In genomic region chr6:157211603-157212455, GRCh38 we compare ENCODE assay signal across 17 cellular contexts.
DNase-seq lines count a peak whose midpoint lies in the region; ATAC-seq, FAIRE-seq and TF ChIP-seq lines count a peak whose summit lies in the region.
"Had no signal": no experiment of that assay in that cellular context is flagged by ENCODE, and none has a peak within 500 bp of the region (broad histone marks: within the 10 kb centered on the region; RNA-seq: fewer than 3 reads in every experiment).

No MANE protein-coding gene starts in this region.

- POLR2A ChIA-PET in Panc1 (lab: Charles Lee) (no interaction called here), endothelial cell of umbilical vein (lab: Charles Lee) (no interaction called here)

- H3K9ac ChIP-seq in endothelial cell of umbilical vein (replicated peaks; ENCODE audit: extremely low read depth, insufficient read depth, low read length), result no peak overlapping the region

- 82% methylated on average over 11 of the region's 11 CpGs for WGBS in right cardiac atrium
- WGBS in psoas muscle, 3 donors, result 74 to 77% (median 77%) methylated on average over 11 of the region's 11 CpGs

- H3K9me1 ChIP-seq in endothelial cell of umbilical vein (replicated peaks; ENCODE audit: control insufficient read depth, extremely low read depth, insufficient read depth, low read length), result no peaks in the 10 kb centered on the region

- no TSS peak for BruUV-seq in Panc1 (replicated peaks; lab: Mats Ljungman, UMichigan)
- BruUV-seq in endothelial cell of umbilical vein (replicated peaks; lab: Mats Ljungman, UMichigan), result no TSS peak

- H3K4me2 ChIP-seq in endothelial cell of umbilical vein (ENCODE audit: insufficient read depth, low read length), result no peak overlapping the region

- no peak for TF ChIP-seq POLR2A in endothelial cell of umbilical vein (IDR thresholded peaks at IDR 0.05; ENCODE audit: low read depth, low read length)

- dilution Hi-C loops in endothelial cell of umbilical vein (cut with MboI; ENCODE audit: extremely low pct_ligation_motif_present, low sequenced_read_pairs), result no loop called here

- no peak overlapping the region for H3K27ac ChIP-seq in right cardiac atrium (ENCODE audit: low read length)
- H3K27ac ChIP-seq in left ventricle myocardium inferior (replicated peaks), result no peak overlapping the region
- no peak overlapping the region for H3K27ac ChIP-seq in Panc1 (ENCODE audit: low read length)
- H3K27ac ChIP-seq in endothelial cell of umbilical vein (ENCODE audit: insufficient read depth, low read depth, low read length), result no peak overlapping the region
- no peak overlapping the region for H3K27ac ChIP-seq in psoas muscle
- H3K27ac ChIP-seq: SJCRH30 had no signal

- H3K4me1 ChIP-seq in right cardiac atrium (ENCODE audit: control insufficient read depth, insufficient read depth, low read length), result no peaks in the 10 kb centered on the region
- no peaks in the 10 kb centered on the region for H3K4me1 ChIP-seq in left ventricle myocardium inferior
- H3K4me1 ChIP-seq in Panc1 (ENCODE audit: control insufficient read depth, insufficient read depth, low read length), result no peaks in the 10 kb centered on the region
- H3K4me1 ChIP-seq in endothelial cell of umbilical vein (ENCODE audit: control insufficient read depth, extremely low read depth, insufficient read depth, low read length), result no peaks in the 10 kb centered on the region
- no peaks in the 10 kb centered on the region for H3K4me1 ChIP-seq in psoas muscle

- FAIRE-seq in endothelial cell of umbilical vein (lab: Jason Lieb, UNC), result peak; percentile 15
- FAIRE-seq: D721Med, HTR-8/SVneo had no signal

- in situ Hi-C loops in Panc1 (cut with HindIII; ENCODE audit: low pct_unique_long_range_greater_than_20kb, low sequenced_read_pairs), result no loop called here

- no peak overlapping the region for H2AFZ ChIP-seq in endothelial cell of umbilical vein (ENCODE audit: low read depth, low read length)

- peak in 2 of 3 donors; percentile 16 to 31 for DNase-seq in right cardiac atrium
- DNase-seq in left ventricle myocardium inferior, result no peak
- no peak for DNase-seq in Panc1 (ENCODE audit: low read depth, low spot score)
- no peak for DNase-seq in endothelial cell of umbilical vein (ENCODE audit: low read depth, low spot score)
- DNase-seq in psoas muscle, result no peak
- no peak for DNase-seq in COLO668 (lab: John Stamatoyannopoulos, UW; ENCODE audit: unreplicated experiment)
- no peak for DNase-seq in effector CD8-positive, alpha-beta T cell (lab: John Stamatoyannopoulos, UW)
- DNase-seq: AML-193; CD4-positive, CD25-positive, alpha-beta regulatory T cell; KBM-7; NCI-H1092; NCI-H1694 treated with DMSO at 0.1 percent for 48 hours; SJCRH30 had no signal

- peaks cover 11% of the 10 kb centered on the region for H3K36me3 ChIP-seq in left ventricle myocardium inferior
- H3K36me3 ChIP-seq in Panc1 (ENCODE audit: control insufficient read depth, insufficient read depth, low read length), result 0 out of 2 replicates have a peak, but pooled peaks cover 2% of the 10 kb centered on the region
- peaks cover 0 to 9% of the 10 kb centered on the region in 2 experiments for H3K36me3 ChIP-seq in endothelial cell of umbilical vein (ENCODE audit: control insufficient read depth in 2 of 2, extremely low read depth in 1 of 2, insufficient read depth in 2 of 2, low read length in 2 of 2)
- H3K36me3 ChIP-seq in psoas muscle (ENCODE audit: insufficient read depth in 1 of 2, low read depth in 1 of 2), result peaks cover 0 to 37% of the 10 kb centered on the region in 2 donors
- H3K36me3 ChIP-seq: HAP-1 had no signal

- H3K27me3 ChIP-seq in right cardiac atrium (ENCODE audit: control insufficient read depth, insufficient read depth) (no peaks in the 10 kb centered on the region), left ventricle myocardium inferior (ENCODE audit: low read depth) (no peaks in the 10 kb centered on the region), Panc1 (ENCODE audit: control insufficient read depth, insufficient read depth, low read length) (no peaks in the 10 kb centered on the region), endothelial cell of umbilical vein (ENCODE audit: control insufficient read depth in 2 of 2, insufficient read depth in 2 of 2, low read length in 2 of 2) (no peaks in the 10 kb centered on the region), psoas muscle (ENCODE audit: insufficient read depth in 3 of 3, low read length in 2 of 3) (no peaks in the 10 kb centered on the region)
- H3K27me3 ChIP-seq: SJCRH30 had no signal

- intact Hi-C loops in right cardiac atrium (cut with DNase I) (no loop called here), left ventricle myocardium inferior (cut with micrococcal nuclease) (no loop called here), Panc1 (cut with micrococcal nuclease; ENCODE audit: unreplicated experiment) (no loop called here), endothelial cell of umbilical vein (cut with micrococcal nuclease) (no loop called here), psoas muscle (cut with DNase I) (no loop called here)

- H3K79me2 ChIP-seq in endothelial cell of umbilical vein (ENCODE audit: control insufficient read depth, insufficient read depth, low read length), result no peaks in the 10 kb centered on the region

- no peaks in the 10 kb centered on the region for H3K9me3 ChIP-seq in right cardiac atrium (ENCODE audit: control insufficient read depth, low read length)
- no peaks in the 10 kb centered on the region for H3K9me3 ChIP-seq in left ventricle myocardium inferior (replicated peaks)
- H3K9me3 ChIP-seq in Panc1 (ENCODE audit: control insufficient read depth, insufficient read depth, low read depth, low read length), result no peaks in the 10 kb centered on the region
- no peaks in the 10 kb centered on the region for H3K9me3 ChIP-seq in endothelial cell of umbilical vein (replicated peaks; ENCODE audit: control insufficient read depth, insufficient read depth, low read length)
- no peaks in the 10 kb centered on the region for H3K9me3 ChIP-seq in psoas muscle
- H3K9me3 ChIP-seq: HAP-1 had no signal

- no peaks in the 10 kb centered on the region for H4K20me1 ChIP-seq in endothelial cell of umbilical vein (replicated peaks; ENCODE audit: control insufficient read depth, extremely low read depth, insufficient read depth, low read length)

- no peak overlapping the region for H3K4me3 ChIP-seq in right cardiac atrium (ENCODE audit: low read length)
- no peak overlapping the region for H3K4me3 ChIP-seq in left ventricle myocardium inferior
- no peak overlapping the region for H3K4me3 ChIP-seq in Panc1 (ENCODE audit: low read depth in 2 of 2, low read length in 2 of 2)
- H3K4me3 ChIP-seq in endothelial cell of umbilical vein (replicated peaks in 1 of 3; ENCODE audit: insufficient read depth in 1 of 3, low read depth in 1 of 3, low read length in 3 of 3), result no peak overlapping the region
- no peak overlapping the region for H3K4me3 ChIP-seq in psoas muscle
- H3K4me3 ChIP-seq: HAP-1, SJCRH30 had no signal

- ATAC-seq in right cardiac atrium (peak; percentile 18 to 22), Panc1 (peak; percentile 45; the same call in 1 of the 2 replicates), psoas muscle (peak in 3 of 4 donors; percentile 25 to 38 (median 37)), GM18858 (IDR thresholded peaks at IDR 0.05; ENCODE audit: unreplicated experiment) (no peak)

- no peak for TF ChIP-seq CTCF in left ventricle myocardium inferior (IDR thresholded peaks at IDR 0.05; ENCODE audit: borderline replicate concordance)
- no peak for TF ChIP-seq CTCF in Panc1 (IDR thresholded peaks at IDR 0.05)
- TF ChIP-seq CTCF in endothelial cell of umbilical vein (IDR thresholded peaks at IDR 0.05; ENCODE audit: extremely low read depth in 1 of 2, insufficient read depth in 1 of 2, low read depth in 1 of 2, low read length in 2 of 2), result no peak
- no peak for TF ChIP-seq CTCF in psoas muscle (IDR thresholded peaks at IDR 0.05)

- CTCF ChIA-PET in Panc1 (lab: Charles Lee) (no interaction called here), endothelial cell of umbilical vein (lab: Charles Lee) (interaction anchor here (1.1 kb wide), 1 partner anchor 13 kb away, joined by 3 read pairs; no protein-coding TSS in a partner anchor)

TF ChIP-seq in endothelial cell of umbilical vein, 7 proteins besides CTCF, POLR2A, EP300 and RAD21:
- TF ChIP-seq MYC (IDR thresholded peaks at IDR 0.05; ENCODE audit: low read depth, low read length) (no peak), FOS (IDR thresholded peaks at IDR 0.05; ENCODE audit: borderline replicate concordance, insufficient read depth, low read length) (no peak), MAX (IDR thresholded peaks at IDR 0.05; ENCODE audit: insufficient read depth, insufficient read length) (no peak), EZH2 (IDR thresholded peaks at IDR 0.05; ENCODE audit: borderline replicate concordance, low read depth, low read length, severe bottlenecking) (no peak), JUN (IDR thresholded peaks at IDR 0.05; ENCODE audit: borderline replicate concordance, insufficient read depth, insufficient read length, low read depth) (no peak), GATA2 (IDR thresholded peaks at IDR 0.05; ENCODE audit: insufficient read depth, insufficient read length, low read depth, low read length) (no peak), POLR2AphosphoS5 (IDR thresholded peaks at IDR 0.05; ENCODE audit: insufficient read depth, low read depth, low read length) (no peak)

Comparison
In these comparisons a context has a peak if more than half of its experiments do, and no peak if none do; other contexts are left out.
1. DNase-seq: peak in right cardiac atrium (2 of 3); none in left ventricle myocardium inferior (single experiment), Panc1 (single experiment), endothelial cell of umbilical vein (single experiment), psoas muscle (0 of 2), COLO668 (single experiment) and effector CD8-positive, alpha-beta T cell (single experiment).